In genomic region chrX:11792461-11793421, GRCh38 we compare ENCODE assay signal across 8 cellular contexts. TPM values are rescaled to one million over a fixed set of nuclear protein-coding genes. Genes with fewer than 3 reads are reported as not detected.
DNase-seq lines count a peak whose midpoint lies in the region; ATAC-seq and TF ChIP-seq lines count a peak whose summit lies in the region.

No MANE protein-coding gene starts in this region.

- no peak overlapping the region for H3K4me3 Mint-ChIP-seq in chondrocyte (ENCODE audit: unreplicated experiment)

- no peaks in the 10 kb centered on the region for H3K27me3 Mint-ChIP-seq in chondrocyte (ENCODE audit: low read depth)

- no peaks in the 10 kb centered on the region for H3K36me3 Mint-ChIP-seq in chondrocyte (ENCODE audit: low read depth)

- H3K27ac Mint-ChIP-seq in chondrocyte (ENCODE audit: unreplicated experiment) = no peak overlapping the region

- TF ChIP-seq CTCF in chondrocyte (IDR thresholded peaks at IDR 0.05) = no peak

- ATAC-seq in GM18873 (IDR thresholded peaks at IDR 0.05; ENCODE audit: low FRiP score, unreplicated experiment) (peak; percentile 89), HG02884 (IDR thresholded peaks at IDR 0.05; ENCODE audit: unreplicated experiment) (peak; percentile 77), SK-N-SH treated with all-trans-retinoic acid at 6 μM for 48 hours (no peak)
- ATAC-seq in stimulated activated naive CD8-positive, alpha-beta T cell treated with anti-CD3 and anti-CD28 coated beads, Interleukin-15, Interleukin-2, amounts not matched to agents 100 U/mL and 50 U/mL, for 24 hours = peak; percentile 94

- DNase-seq in T-helper 1 cell (peak; percentile 8 to 62 (median 20)), astrocyte of the hippocampus (ENCODE audit: low read depth, low spot score) (peak; percentile 33), putamen (ENCODE audit: low spot score) (no peak), chondrocyte (ENCODE audit: low spot score) (no peak)
- peak; percentile 67 for DNase-seq in stimulated activated naive CD8-positive, alpha-beta T cell treated with anti-CD3 and anti-CD28 coated beads, Interleukin-15, Interleukin-2, amounts not matched to agents 100 U/mL and 50 U/mL, for 24 hours

- no peaks in the 10 kb centered on the region for H3K4me1 Mint-ChIP-seq in chondrocyte (ENCODE audit: low read depth)

- H3K9me3 Mint-ChIP-seq in chondrocyte (ENCODE audit: low read depth) = peaks cover 4% of the 10 kb centered on the region

TF ChIP-seq in SK-N-SH treated with all-trans-retinoic acid at 6 μM for 48 hours, 23 proteins besides CTCF, POLR2A, EP300 and RAD21:
- no peak for TF ChIP-seq ZFP3 (CRISPR knock-in tag; IDR thresholded peaks at IDR 0.05)
- TF ChIP-seq BACH2 (CRISPR knock-in tag; IDR thresholded peaks at IDR 0.05; ENCODE audit: borderline replicate concordance) = no peak
- TF ChIP-seq ZNF8 (CRISPR knock-in tag; IDR thresholded peaks at IDR 0.05) = no peak

RNA-seq across cellular contexts. Expression of gene MSL3, which starts 34.7 kb away (rescaled TPM):
- total RNA-seq in chondrocyte = 22.0 to 25.2 TPM (median 24.2 TPM) in 3 replicates

Comparison
In these comparisons a context has a peak if more than half of its experiments do, and no peak if none do; other contexts are left out.
1. DNase-seq: peak in T-helper 1 cell (5 of 5), astrocyte of the hippocampus (single experiment) and stimulated activated naive CD8-positive, alpha-beta T cell treated with anti-CD3 and anti-CD28 coated beads, Interleukin-15, Interleukin-2, amounts not matched to agents 100 U/mL and 50 U/mL, for 24 hours (single experiment); none in putamen (single experiment) and chondrocyte (single experiment).